16 cellular contexts compared by ENCODE assay signal in the genomic region with DNA sequence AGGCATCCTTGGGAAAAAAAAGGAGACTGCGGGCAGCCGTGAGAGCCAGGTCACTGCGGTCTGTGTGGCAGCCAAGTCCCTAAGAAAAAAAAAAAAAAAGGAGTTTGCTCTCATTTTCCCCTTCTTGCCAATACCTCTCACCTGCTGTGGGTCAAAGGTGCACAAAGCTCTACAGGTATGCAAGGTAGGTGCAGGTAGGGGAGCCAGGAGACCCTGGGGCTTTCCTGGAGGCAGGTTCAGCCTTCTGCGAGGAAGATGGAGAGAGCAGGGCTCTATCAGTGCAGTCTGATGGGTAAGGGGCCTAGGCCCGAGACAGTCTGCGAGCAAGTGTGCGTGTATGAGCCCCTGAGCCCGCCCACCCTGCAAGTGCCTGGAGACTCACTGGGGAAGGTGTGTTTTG. TPM values are rescaled to one million over a fixed set of nuclear protein-coding genes. Genes with fewer than 3 reads are reported as not detected.
DNase-seq lines count a peak whose midpoint lies in the region; ATAC-seq and TF ChIP-seq lines count a peak whose summit lies in the region.
"Had no signal": no experiment of that assay in that cellular context is flagged by ENCODE, and none has a peak within 500 bp of the region (broad histone marks: within the 10 kb centered on the region; RNA-seq: fewer than 3 reads in every experiment).

No MANE protein-coding gene starts in this region.

- intact Hi-C loops in PC-3 (cut with micrococcal nuclease) = no loop called here
- intact Hi-C loops in activated naive CD4-positive, alpha-beta T cell treated with anti-CD3 and anti-CD28 coated beads for 36 hours (cut with micrococcal nuclease) = no loop called here

- no peak overlapping the region for H3K9ac ChIP-seq in HUES48 (ENCODE audit: low read depth, low read length)
- no peak overlapping the region for H3K9ac ChIP-seq in PC-3 (ENCODE audit: low read length)
- H3K9ac ChIP-seq in neural progenitor cell = no peak overlapping the region
- H3K9ac ChIP-seq: GM23248 had no signal

- H3K9me2 ChIP-seq in PC-3 (replicated peaks; ENCODE audit: low read length) = no peaks in the 10 kb centered on the region

- CTCF ChIA-PET in PC-3 (lab: Charles Lee) = no interaction called here
- CTCF ChIA-PET in activated naive CD4-positive, alpha-beta T cell treated with anti-CD3 and anti-CD28 coated beads for 36 hours (lab: Charles Lee) = interaction anchor here (1.2 kb wide), 1 partner anchor 98 kb away, joined by 3 read pairs; no protein-coding TSS in a partner anchor

- H3K27ac ChIP-seq in HUES48 (ENCODE audit: low read depth, low read length) (peak overlapping the region; percentile 36), PC-3 (ENCODE audit: low read length) (peak overlapping the region; percentile 10; the same call in 1 of the 2 replicates), neural progenitor cell (no peak overlapping the region)
- H3K27ac ChIP-seq: GM23248, HL-60 had no signal

- POLR2A ChIA-PET in PC-3 (lab: Charles Lee; ENCODE audit: unreplicated experiment) = no interaction called here

- BruUV-seq in PC-3 (replicated peaks; lab: Mats Ljungman, UMichigan) = no TSS peak

- no peak for ATAC-seq in PC-3
- ATAC-seq in HG03139 (IDR thresholded peaks at IDR 0.05; ENCODE audit: unreplicated experiment) = no peak

- H3F3A ChIP-seq in PC-3 (ENCODE audit: low read length, unreplicated experiment) = no peaks in the 10 kb centered on the region
- no peaks in the 10 kb centered on the region for H3F3A ChIP-seq in neural progenitor cell (ENCODE audit: low read depth)

- peaks cover 3% of the 10 kb centered on the region for H3K4me1 Mint-ChIP-seq in neural progenitor cell
- peaks cover 1% of the 10 kb centered on the region for H3K4me1 Mint-ChIP-seq in activated naive CD4-positive, alpha-beta T cell treated with anti-CD3 and anti-CD28 coated beads for 36 hours (ENCODE audit: low read depth)
- H3K4me1 Mint-ChIP-seq: CD8-positive, alpha-beta memory T cell; IgD-negative memory B cell had no signal

- no peak overlapping the region for H2AFZ ChIP-seq in PC-3 (ENCODE audit: low read length)
- no peak overlapping the region for H2AFZ ChIP-seq in neural progenitor cell (replicated peaks)
- H2AFZ ChIP-seq: GM23248 had no signal

- H4K20me1 ChIP-seq in PC-3 (ENCODE audit: low read length) = no peaks in the 10 kb centered on the region
- H4K20me1 ChIP-seq in neural progenitor cell (ENCODE audit: low read depth) = no peaks in the 10 kb centered on the region

- H3K36me3 ChIP-seq in HUES48 (ENCODE audit: control insufficient read depth, insufficient read depth, low read length) (no peaks in the 10 kb centered on the region), PC-3 (ENCODE audit: low read depth, low read length) (no peaks in the 10 kb centered on the region), neural progenitor cell (no peaks in the 10 kb centered on the region)
- H3K36me3 ChIP-seq: BE2C had no signal

- H3K27me3 ChIP-seq in HUES48 (ENCODE audit: control insufficient read depth, insufficient read depth, low read length) (no peaks in the 10 kb centered on the region), PC-3 (ENCODE audit: low read length) (no peaks in the 10 kb centered on the region), neural progenitor cell (no peaks in the 10 kb centered on the region)
- H3K27me3 ChIP-seq: BE2C had no signal

- DNase-seq in PC-3 (no peak), neural progenitor cell (ENCODE audit: low spot score) (no peak), KBM-7 (no peak)
- DNase-seq in activated naive CD4-positive, alpha-beta T cell treated with anti-CD3 and anti-CD28 coated beads for 36 hours = no peak
- DNase-seq: ACHN; BE2C; C1 segment of cervical spinal cord; CD4-positive, CD25-positive, alpha-beta regulatory T cell; CD8-positive, alpha-beta memory T cell; COR-L47; GM23248; HCEC 1CT had no signal

- H3K4me3 ChIP-seq in HUES48 (ENCODE audit: low read depth, low read length) (no peak overlapping the region), PC-3 (ENCODE audit: low read length) (no peak overlapping the region), neural progenitor cell (no peak overlapping the region)
- H3K4me3 ChIP-seq: GM23248 had no signal

- no peaks in the 10 kb centered on the region for H3K9me3 Mint-ChIP-seq in neural progenitor cell
- H3K9me3 Mint-ChIP-seq in activated naive CD4-positive, alpha-beta T cell treated with anti-CD3 and anti-CD28 coated beads for 36 hours = no peaks in the 10 kb centered on the region
- H3K9me3 Mint-ChIP-seq: CD4-positive, CD25-positive, alpha-beta regulatory T cell; CD8-positive, alpha-beta memory T cell; IgD-negative memory B cell had no signal

- in situ Hi-C loops in KBM-7 (cut with MboI; ENCODE audit: low pct_unique_long_range_greater_than_20kb, low sequenced_read_pairs) = no loop called here

- TF ChIP-seq CTCF in PC-3 (conservative IDR thresholded peaks at IDR 0.05; ENCODE audit: low read depth, low read length) (no peak), neural progenitor cell (IDR thresholded peaks at IDR 0.05) (no peak)

- H3K36me3 Mint-ChIP-seq in neural progenitor cell = no peaks in the 10 kb centered on the region
- H3K36me3 Mint-ChIP-seq in activated naive CD4-positive, alpha-beta T cell treated with anti-CD3 and anti-CD28 coated beads for 36 hours (ENCODE audit: low read depth) = no peaks in the 10 kb centered on the region
- H3K36me3 Mint-ChIP-seq: CD4-positive, CD25-positive, alpha-beta regulatory T cell; CD8-positive, alpha-beta memory T cell; IgD-negative memory B cell had no signal

- H3K27ac Mint-ChIP-seq in neural progenitor cell = peak overlapping the region; percentile 30
- H3K27ac Mint-ChIP-seq in activated naive CD4-positive, alpha-beta T cell treated with anti-CD3 and anti-CD28 coated beads for 36 hours = no peak overlapping the region
- H3K27ac Mint-ChIP-seq: CD4-positive, CD25-positive, alpha-beta regulatory T cell; CD8-positive, alpha-beta memory T cell; IgD-negative memory B cell had no signal

- no peaks in the 10 kb centered on the region for H3K27me3 Mint-ChIP-seq in neural progenitor cell (ENCODE audit: insufficient read depth, low read depth)
- no peaks in the 10 kb centered on the region for H3K27me3 Mint-ChIP-seq in activated naive CD4-positive, alpha-beta T cell treated with anti-CD3 and anti-CD28 coated beads for 36 hours (ENCODE audit: low read depth)
- H3K27me3 Mint-ChIP-seq: CD4-positive, CD25-positive, alpha-beta regulatory T cell; IgD-negative memory B cell had no signal

- no peaks in the 10 kb centered on the region for H3K79me2 ChIP-seq in PC-3 (ENCODE audit: low read length)
- no peaks in the 10 kb centered on the region for H3K79me2 ChIP-seq in neural progenitor cell (ENCODE audit: low read depth)

- no peak overlapping the region for H3K4me3 Mint-ChIP-seq in neural progenitor cell
- H3K4me3 Mint-ChIP-seq in activated naive CD4-positive, alpha-beta T cell treated with anti-CD3 and anti-CD28 coated beads for 36 hours = no peak overlapping the region
- H3K4me3 Mint-ChIP-seq: CD4-positive, CD25-positive, alpha-beta regulatory T cell; IgD-negative memory B cell had no signal

- H3K4me1 ChIP-seq in HUES48 (ENCODE audit: control insufficient read depth, insufficient read depth, low read length) (peaks cover 6% of the 10 kb centered on the region; the same call in 1 of the 2 replicates), PC-3 (ENCODE audit: insufficient read depth, low read length) (peaks cover 33% of the 10 kb centered on the region), neural progenitor cell (no peaks in the 10 kb centered on the region)
- H3K4me1 ChIP-seq: BE2C had no signal

- H3K9me3 ChIP-seq in HUES48 (ENCODE audit: control insufficient read depth, insufficient read depth, low read length) (no peaks in the 10 kb centered on the region), PC-3 (ENCODE audit: low read length) (no peaks in the 10 kb centered on the region), neural progenitor cell (ENCODE audit: low read depth) (no peaks in the 10 kb centered on the region)
- H3K9me3 ChIP-seq: BE2C had no signal

- H3K4me2 ChIP-seq in PC-3 (ENCODE audit: low read length) = no peak overlapping the region; the same call in 1 of the 2 replicates
- no peak overlapping the region for H3K4me2 ChIP-seq in neural progenitor cell

RNA-seq across cellular contexts. Expression of a gene that starts 12.3 kb away (rescaled TPM):
- total RNA-seq in PC-3 (2014; rRNA removed) = 5.4 and 6.2 TPM in 2 replicates
- total RNA-seq in neural progenitor cell (ENCODE audit: low replicate concordance) = 1.1 and 4.0 TPM in 2 replicates
- total RNA-seq in activated naive CD4-positive, alpha-beta T cell treated with anti-CD3 and anti-CD28 coated beads for 36 hours = under 1 TPM in 1 of 2 experiments, not detected in 1; 0.31 TPM

RNA-seq across cellular contexts. Expression of a gene that starts 34.3 kb away (rescaled TPM):
- total RNA-seq in PC-3 (2014; rRNA removed) (106 and 133 TPM in 2 replicates), neural progenitor cell (ENCODE audit: low replicate concordance) (41.3 and 105 TPM in 2 replicates)
- 10 to 100 TPM; 72.3 to 76.5 TPM for total RNA-seq in activated naive CD4-positive, alpha-beta T cell treated with anti-CD3 and anti-CD28 coated beads for 36 hours

RNA-seq across cellular contexts. Expression of a gene that starts 55.2 kb away (rescaled TPM):
- total RNA-seq in PC-3 (2014; rRNA removed) (7.4 and 8.1 TPM in 2 replicates), neural progenitor cell (ENCODE audit: low replicate concordance) (4.0 and 5.0 TPM in 2 replicates)
- 1 to 10 TPM; 6.6 to 7.3 TPM for total RNA-seq in activated naive CD4-positive, alpha-beta T cell treated with anti-CD3 and anti-CD28 coated beads for 36 hours
